22 cellular contexts compared by ENCODE assay signal in the genomic region with DNA sequence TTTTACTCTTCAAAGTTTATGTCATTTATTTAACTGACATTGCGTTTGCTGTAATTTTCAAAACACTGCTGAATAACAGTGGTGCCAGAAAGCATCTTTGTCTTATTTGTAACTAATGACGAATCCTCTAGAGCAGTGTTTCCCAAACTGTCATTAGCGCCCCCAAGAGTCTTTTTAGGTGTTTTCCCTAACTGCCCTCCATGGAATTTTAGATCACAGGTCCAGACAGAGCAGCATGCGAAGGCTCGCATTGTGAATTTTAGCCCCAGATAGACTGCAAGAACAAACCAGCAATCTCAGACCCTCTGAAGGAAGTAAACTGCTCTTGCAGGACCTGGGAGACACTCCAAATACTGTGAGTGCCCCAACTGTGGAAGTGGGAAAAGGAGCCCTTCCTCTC. TPM values are rescaled to one million over a fixed set of nuclear protein-coding genes. Genes with fewer than 3 reads are reported as not detected.
DNase-seq lines count a peak whose midpoint lies in the region; ATAC-seq, FAIRE-seq and TF ChIP-seq lines count a peak whose summit lies in the region.
"Had no signal": no experiment of that assay in that cellular context is flagged by ENCODE, and none has a peak within 500 bp of the region (broad histone marks: within the 10 kb centered on the region; RNA-seq: fewer than 3 reads in every experiment).

No MANE protein-coding gene starts in this region.

- TF ChIP-seq POLR2A in GM12892 (IDR thresholded peaks at IDR 0.05; ENCODE audit: low read depth, low read length): no peak

- no peak overlapping the region for H3K18ac ChIP-seq in trophoblast cell (ENCODE audit: low read length)

- H2AFZ ChIP-seq in trophoblast cell (ENCODE audit: insufficient read depth, low read length, poor library complexity): no peak overlapping the region
- H2AFZ ChIP-seq: GM23248 had no signal

- no peaks in the 10 kb centered on the region for H3K27me3 ChIP-seq in foreskin keratinocyte
- no peaks in the 10 kb centered on the region for H3K27me3 ChIP-seq in trophoblast cell (ENCODE audit: insufficient read depth, low read length)
- H3K27me3 ChIP-seq: Peyer's patch, tibial artery had no signal

- no peak overlapping the region for H4K91ac ChIP-seq in trophoblast cell (ENCODE audit: low read depth, low read length)

- H3K79me1 ChIP-seq in trophoblast cell (ENCODE audit: low read length): peaks cover 3% of the 10 kb centered on the region

- H3K9me3 ChIP-seq in ES-I3 (ENCODE audit: control insufficient read depth, insufficient read depth, low read length) (no peaks in the 10 kb centered on the region), trophoblast cell (ENCODE audit: insufficient read depth, low read depth, low read length) (no peaks in the 10 kb centered on the region)
- H3K9me3 ChIP-seq: Peyer's patch, tibial artery had no signal

- no peaks in the 10 kb centered on the region for H3K36me3 ChIP-seq in ES-I3 (ENCODE audit: insufficient read depth, low read length)
- H3K36me3 ChIP-seq in trophoblast cell (ENCODE audit: control insufficient read depth in 1 of 2, insufficient read depth in 2 of 2, low read length in 2 of 2): peaks cover 1 to 8% of the 10 kb centered on the region in 2 experiments

- no peak overlapping the region for H3K4me3 ChIP-seq in trophoblast cell (ENCODE audit: low read depth, low read length)
- H3K4me3 ChIP-seq: GM23248, Peyer's patch, psoas muscle, tibial artery had no signal

- H4K12ac ChIP-seq in trophoblast cell (ENCODE audit: low read depth, low read length): no peak overlapping the region

- DNase-seq in NCI-H69 (lab: John Stamatoyannopoulos, UW): peak; percentile 40
- DNase-seq in foreskin keratinocyte: no peak
- no peak for DNase-seq in trophoblast cell
- DNase-seq in NCI-H1092 treated with DMSO at 0.1 percent for 48 hours (lab: John Stamatoyannopoulos, UW): no peak
- no peak for DNase-seq in GM12892 (ENCODE audit: insufficient read length)
- no peak for DNase-seq in superior temporal gyrus (ENCODE audit: extremely low spot score)
- DNase-seq: activated CD4-positive, alpha-beta memory T cell treated with anti-CD3 and anti-CD28 coated beads, Interleukin-2, amount 10 ng/mL, durations not matched to agents 7 days and 5 days; cerebellar nuclear complex; GM23248; NCI-H1417 treated with DMSO at 0.1 percent for 48 hours; NCI-H510A; Peyer's patch; psoas muscle; stimulated activated CD4-positive, alpha-beta T cell treated with anti-CD3 and anti-CD28 coated beads, Interleukin-2, amount 100 ng/mL, for 24 hours; T-helper 2 cell; tibial artery had no signal

- H2AK5ac ChIP-seq in trophoblast cell (ENCODE audit: low read length): no peak overlapping the region

- H2BK12ac ChIP-seq in trophoblast cell (ENCODE audit: low read length): no peak overlapping the region

- H3K4ac ChIP-seq in trophoblast cell (ENCODE audit: low read depth, low read length): no peak overlapping the region

- peak overlapping the region; percentile 33 for H3K9ac ChIP-seq in ES-I3 (ENCODE audit: low read depth, low read length)
- no peak overlapping the region for H3K9ac ChIP-seq in trophoblast cell (ENCODE audit: low read length)
- H3K9ac ChIP-seq: GM23248 had no signal

- no peak overlapping the region for H4K8ac ChIP-seq in trophoblast cell (ENCODE audit: low read depth, low read length)

- H3K23ac ChIP-seq in trophoblast cell (ENCODE audit: low read length): no peak overlapping the region

- H3K4me2 ChIP-seq in trophoblast cell (ENCODE audit: low read length): no peak overlapping the region

- no peak for FAIRE-seq in GM12892 (lab: Jason Lieb, UNC)
- FAIRE-seq: GM12891, keratinocyte had no signal

- H3K27ac ChIP-seq in foreskin keratinocyte (peak overlapping the region; percentile 6), trophoblast cell (ENCODE audit: low read depth, low read length) (no peak overlapping the region)
- H3K27ac ChIP-seq: GM23248, Peyer's patch, psoas muscle, tibial artery had no signal

- H3K79me2 ChIP-seq in trophoblast cell (ENCODE audit: control insufficient read depth, insufficient read depth, low read length, poor library complexity): no peaks in the 10 kb centered on the region

- no CpG with 5 or more reads among the region's 5 CpGs for WGBS in trophoblast cell (ENCODE audit: extremely low coverage, insufficient coverage, insufficient read length)

- no peak for ATAC-seq in foreskin keratinocyte
- ATAC-seq in GM19463 (IDR thresholded peaks at IDR 0.05; ENCODE audit: unreplicated experiment): no peak
- ATAC-seq: activated naive CD4-positive, alpha-beta T cell treated with anti-CD3 and anti-CD28 coated beads, Interleukin-2, amount 50 U/mL, for 72 hours; psoas muscle had no signal

- TF ChIP-seq CTCF in foreskin keratinocyte (conservative IDR thresholded peaks at IDR 0.05): no peak

- H2BK5ac ChIP-seq in trophoblast cell (ENCODE audit: low read depth, low read length, poor library complexity): no peak overlapping the region

- H3K4me1 ChIP-seq in ES-I3 (ENCODE audit: insufficient read depth, low read length) (peaks cover 21% of the 10 kb centered on the region), foreskin keratinocyte (no peaks in the 10 kb centered on the region), trophoblast cell (ENCODE audit: control insufficient read depth in 1 of 2, insufficient read depth in 2 of 2, low read length in 2 of 2) (peaks cover 10% of the 10 kb centered on the region in 2 experiments)
- H3K4me1 ChIP-seq: Peyer's patch had no signal

- peak overlapping the region; percentile 10 for H2BK120ac ChIP-seq in trophoblast cell (ENCODE audit: insufficient read depth, low read length, poor library complexity)

- no peak overlapping the region for H3K14ac ChIP-seq in trophoblast cell (ENCODE audit: low read length)

RNA-seq across cellular contexts. Expression of gene HUS1B, which starts 2.3 kb away (rescaled TPM):
- 0.18 and 0.31 TPM in 2 replicates for total RNA-seq in foreskin keratinocyte
- 0.06 TPM in 1 of 2 replicates, not detected in the other for polyA plus RNA-seq in foreskin keratinocyte
- polyA plus RNA-seq in trophoblast cell (2013): 0.44 and 0.49 TPM in 2 replicates
- polyA plus RNA-seq in GM12892 (2012; ENCODE audit: missing spikeins): 0.28 TPM
- total RNA-seq: epithelial cell of proximal tubule had no signal
- polyA plus RNA-seq: GM23248 had no signal

RNA-seq across cellular contexts. Expression of gene EXOC2, which starts 33.8 kb away (rescaled TPM):
- 27.0 and 31.5 TPM in 2 replicates for total RNA-seq in foreskin keratinocyte
- polyA plus RNA-seq in foreskin keratinocyte: 10.6 and 10.8 TPM in 2 replicates
- 16.6 and 16.8 TPM in 2 replicates for polyA plus RNA-seq in trophoblast cell (2013)
- 12.3 TPM for polyA plus RNA-seq in GM12892 (2012; ENCODE audit: missing spikeins)
